In genomic region chr7:121137580-121137979, GRCh38 we compare ENCODE assay signal across 14 cellular contexts.
"Had no signal": no experiment of that assay in that cellular context is flagged by ENCODE, and none has a peak within 500 bp of the region (broad histone marks: within the 10 kb centered on the region; RNA-seq: fewer than 3 reads in every experiment).

No MANE protein-coding gene starts in this region.

- H3K4me3 ChIP-seq: body of pancreas, sigmoid colon, tibial artery had no signal

- H3K4me1 ChIP-seq: body of pancreas, parathyroid adenoma, sigmoid colon had no signal

- H3K27ac Mint-ChIP-seq: activated T-helper 1 cell treated with anti-CD3 and anti-CD28 coated beads, Interleukin-12 subunit alpha, Interleukin-12 subunit beta, Interleukin-2, Interleukin-4 antibody, amounts not matched to agents 30 ng/mL and 10 ng/mL and 1 ng/mL, durations not matched to agents 14 hours and 24 hours and 36 hours; effector memory CD8-positive, alpha-beta T cell; nephron had no signal

- H3K27me3 ChIP-seq: body of pancreas, sigmoid colon, tibial artery had no signal

- H3K36me3 Mint-ChIP-seq: activated naive CD8-positive, alpha-beta T cell treated with anti-CD3 and anti-CD28 coated beads, Interleukin-2, amount 10 ng/mL, durations not matched to agents 7 days and 5 days had no signal

- H3K4me3 Mint-ChIP-seq: nephron had no signal

- H3K4me1 Mint-ChIP-seq: nephron had no signal

- H3K9ac ChIP-seq: parathyroid adenoma had no signal

- H3K79me2 ChIP-seq: parathyroid adenoma had no signal

- DNase-seq: activated CD4-positive, alpha-beta T cell treated with anti-CD3 and anti-CD28 coated beads, Interleukin-2, amount 50 U/mL, for 4 hours; activated CD4-positive, CD25-positive, alpha-beta regulatory T cell treated with anti-CD3 and anti-CD28 coated beads, Interleukin-2, amount 50 U/mL, for 72 hours; activated naive CD8-positive, alpha-beta T cell treated with anti-CD3 and anti-CD28 coated beads, Interleukin-2, amount 10 ng/mL, durations not matched to agents 7 days and 5 days; activated T-cell treated with anti-CD3 and anti-CD28 coated beads for 4 hours; dermis blood vessel endothelial cell; effector memory CD8-positive, alpha-beta T cell; sigmoid colon; stimulated activated CD4-positive, alpha-beta T cell treated with anti-CD3 and anti-CD28 coated beads, Interleukin-4, amount 100 ng/mL, for 4 hours; stimulated activated naive CD4-positive, alpha-beta T cell; tibial artery had no signal

- H3K9me3 Mint-ChIP-seq: activated naive CD8-positive, alpha-beta T cell treated with anti-CD3 and anti-CD28 coated beads, Interleukin-2, amount 10 ng/mL, durations not matched to agents 7 days and 5 days; activated T-helper 1 cell treated with anti-CD3 and anti-CD28 coated beads, Interleukin-12 subunit alpha, Interleukin-12 subunit beta, Interleukin-2, Interleukin-4 antibody, amounts not matched to agents 30 ng/mL and 10 ng/mL and 1 ng/mL, durations not matched to agents 14 hours and 24 hours and 36 hours; effector memory CD8-positive, alpha-beta T cell; nephron had no signal

- H3K9me3 ChIP-seq: body of pancreas, sigmoid colon, tibial artery had no signal

- H2AFZ ChIP-seq: parathyroid adenoma had no signal

- H3K27ac ChIP-seq: body of pancreas, parathyroid adenoma, sigmoid colon, tibial artery had no signal
